In genomic region chr20:56469077-56469449, GRCh38 we compare ENCODE assay signal across 1 cellular context.
TF ChIP-seq lines count a peak whose summit lies in the region.

No MANE protein-coding gene starts in this region.

TF ChIP-seq in WTC11, 78 proteins besides CTCF, POLR2A, EP300 and RAD21 (continued from another document):
- TF ChIP-seq, protein P1, sequence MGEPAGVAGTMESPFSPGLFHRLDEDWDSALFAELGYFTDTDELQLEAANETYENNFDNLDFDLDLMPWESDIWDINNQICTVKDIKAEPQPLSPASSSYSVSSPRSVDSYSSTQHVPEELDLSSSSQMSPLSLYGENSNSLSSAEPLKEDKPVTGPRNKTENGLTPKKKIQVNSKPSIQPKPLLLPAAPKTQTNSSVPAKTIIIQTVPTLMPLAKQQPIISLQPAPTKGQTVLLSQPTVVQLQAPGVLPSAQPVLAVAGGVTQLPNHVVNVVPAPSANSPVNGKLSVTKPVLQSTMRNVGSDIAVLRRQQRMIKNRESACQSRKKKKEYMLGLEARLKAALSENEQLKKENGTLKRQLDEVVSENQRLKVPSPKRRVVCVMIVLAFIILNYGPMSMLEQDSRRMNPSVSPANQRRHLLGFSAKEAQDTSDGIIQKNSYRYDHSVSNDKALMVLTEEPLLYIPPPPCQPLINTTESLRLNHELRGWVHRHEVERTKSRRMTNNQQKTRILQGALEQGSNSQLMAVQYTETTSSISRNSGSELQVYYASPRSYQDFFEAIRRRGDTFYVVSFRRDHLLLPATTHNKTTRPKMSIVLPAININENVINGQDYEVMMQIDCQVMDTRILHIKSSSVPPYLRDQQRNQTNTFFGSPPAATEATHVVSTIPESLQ (CRISPR knock-in tag; IDR thresholded peaks at IDR 0.05), result no peak
- TF ChIP-seq ZNF138 (CRISPR knock-in tag; conservative IDR thresholded peaks at IDR 0.05) (no peak), IRF2 (CRISPR knock-in tag; IDR thresholded peaks at IDR 0.05; ENCODE audit: borderline replicate concordance, low read depth) (no peak), ZNF263 (CRISPR knock-in tag; IDR thresholded peaks at IDR 0.05; ENCODE audit: low read depth) (no peak)
